In genomic region chr6:111995409-111995808, GRCh38 we compare ENCODE assay signal across 20 cellular contexts. TPM values are rescaled to one million over a fixed set of nuclear protein-coding genes. Genes with fewer than 3 reads are reported as not detected.
DNase-seq lines count a peak whose midpoint lies in the region; TF ChIP-seq lines count a peak whose summit lies in the region.
"Had no signal": no experiment of that assay in that cellular context is flagged by ENCODE, and none has a peak within 500 bp of the region (broad histone marks: within the 10 kb centered on the region; RNA-seq: fewer than 3 reads in every experiment).

No MANE protein-coding gene starts in this region.

- H3K4me1 Mint-ChIP-seq in activated naive CD8-positive, alpha-beta T cell (ENCODE audit: low read depth) = peaks cover 65% of the 10 kb centered on the region
- peaks cover 59% of the 10 kb centered on the region for H3K4me1 Mint-ChIP-seq in activated naive CD8-positive, alpha-beta T cell treated with anti-CD3 and anti-CD28 coated beads for 36 hours
- H3K4me1 Mint-ChIP-seq in activated T-cell treated with anti-CD3 and anti-CD28 coated beads, Interleukin-2, amount 50 U/mL, for 24 hours (ENCODE audit: low read depth) = peaks cover 70% of the 10 kb centered on the region

- no peak overlapping the region for H3K4me3 ChIP-seq in epithelial cell of esophagus (ENCODE audit: low read length)
- H3K4me3 ChIP-seq: lung, ovary, sigmoid colon had no signal

- no peaks in the 10 kb centered on the region for H3K9me3 Mint-ChIP-seq in activated naive CD8-positive, alpha-beta T cell (ENCODE audit: low read depth)
- H3K9me3 Mint-ChIP-seq in activated naive CD8-positive, alpha-beta T cell treated with anti-CD3 and anti-CD28 coated beads for 36 hours = no peaks in the 10 kb centered on the region
- no peaks in the 10 kb centered on the region for H3K9me3 Mint-ChIP-seq in activated T-cell treated with anti-CD3 and anti-CD28 coated beads, Interleukin-2, amount 50 U/mL, for 24 hours
- H3K9me3 Mint-ChIP-seq: activated CD4-positive, alpha-beta memory T cell treated with anti-CD3 and anti-CD28 coated beads, Interleukin-2, amount 10 ng/mL, durations not matched to agents 7 days and 5 days; activated T-helper 1 cell treated with anti-CD3 and anti-CD28 coated beads, Interleukin-12 subunit alpha, Interleukin-12 subunit beta, Interleukin-2, Interleukin-4 antibody, amounts not matched to agents 30 ng/mL and 10 ng/mL and 1 ng/mL, durations not matched to agents 14 hours and 24 hours and 36 hours had no signal

- H3K36me3 Mint-ChIP-seq in activated naive CD8-positive, alpha-beta T cell = no peaks in the 10 kb centered on the region
- H3K36me3 Mint-ChIP-seq in activated naive CD8-positive, alpha-beta T cell treated with anti-CD3 and anti-CD28 coated beads for 36 hours = no peaks in the 10 kb centered on the region
- H3K36me3 Mint-ChIP-seq in activated T-cell treated with anti-CD3 and anti-CD28 coated beads, Interleukin-2, amount 50 U/mL, for 24 hours (ENCODE audit: low read depth) = no peaks in the 10 kb centered on the region

- no peak for DNase-seq in activated naive CD8-positive, alpha-beta T cell treated with anti-CD3 and anti-CD28 coated beads for 36 hours
- DNase-seq in NCI-H524 (lab: John Stamatoyannopoulos, UW) (peak; percentile 40 to 65), epithelial cell of esophagus (ENCODE audit: low read depth) (peak; percentile 53), pons (ENCODE audit: low spot score) (no peak), RPMI8226 (no peak)
- no peak for DNase-seq in activated T-cell treated with anti-CD3 and anti-CD28 coated beads, Interleukin-2, amount 50 U/mL, for 24 hours
- DNase-seq: activated CD4-positive, alpha-beta memory T cell treated with anti-CD3 and anti-CD28 coated beads, Interleukin-2, amount 10 ng/mL, durations not matched to agents 7 days and 5 days; central memory CD4-positive, alpha-beta T cell; COR-L47; GDM1; NCI-H1417 treated with DMSO at 0.1 percent for 48 hours; ovary; sigmoid colon; stimulated activated CD4-positive, alpha-beta T cell treated with anti-CD3 and anti-CD28 coated beads, Interleukin-1b, Interleukin-23, amount 100 ng/mL, for 48 hours had no signal

- TF ChIP-seq CTCF in epithelial cell of esophagus (IDR thresholded peaks at IDR 0.05; ENCODE audit: insufficient read depth, low read depth, low read length, missing control alignments) = no peak

- H3K4me3 Mint-ChIP-seq in activated naive CD8-positive, alpha-beta T cell = no peak overlapping the region
- no peak overlapping the region for H3K4me3 Mint-ChIP-seq in activated naive CD8-positive, alpha-beta T cell treated with anti-CD3 and anti-CD28 coated beads for 36 hours
- no peak overlapping the region for H3K4me3 Mint-ChIP-seq in activated T-cell treated with anti-CD3 and anti-CD28 coated beads, Interleukin-2, amount 50 U/mL, for 24 hours
- H3K4me3 Mint-ChIP-seq: activated CD4-positive, alpha-beta memory T cell treated with anti-CD3 and anti-CD28 coated beads, Interleukin-2, amount 10 ng/mL, durations not matched to agents 7 days and 5 days; activated T-helper 1 cell treated with anti-CD3 and anti-CD28 coated beads, Interleukin-12 subunit alpha, Interleukin-12 subunit beta, Interleukin-2, Interleukin-4 antibody, amounts not matched to agents 30 ng/mL and 10 ng/mL and 1 ng/mL, durations not matched to agents 14 hours and 24 hours and 36 hours had no signal

- H3K27me3 Mint-ChIP-seq in activated naive CD8-positive, alpha-beta T cell = no peaks in the 10 kb centered on the region
- no peaks in the 10 kb centered on the region for H3K27me3 Mint-ChIP-seq in activated naive CD8-positive, alpha-beta T cell treated with anti-CD3 and anti-CD28 coated beads for 36 hours
- no peaks in the 10 kb centered on the region for H3K27me3 Mint-ChIP-seq in activated T-cell treated with anti-CD3 and anti-CD28 coated beads, Interleukin-2, amount 50 U/mL, for 24 hours
- H3K27me3 Mint-ChIP-seq: activated CD4-positive, alpha-beta memory T cell treated with anti-CD3 and anti-CD28 coated beads, Interleukin-2, amount 10 ng/mL, durations not matched to agents 7 days and 5 days had no signal

- H3K27ac Mint-ChIP-seq in activated naive CD8-positive, alpha-beta T cell = peak overlapping the region; percentile 66
- no peak overlapping the region for H3K27ac Mint-ChIP-seq in activated naive CD8-positive, alpha-beta T cell treated with anti-CD3 and anti-CD28 coated beads for 36 hours
- H3K27ac Mint-ChIP-seq in activated T-cell treated with anti-CD3 and anti-CD28 coated beads, Interleukin-2, amount 50 U/mL, for 24 hours = no peak overlapping the region
- H3K27ac Mint-ChIP-seq: activated CD4-positive, alpha-beta memory T cell treated with anti-CD3 and anti-CD28 coated beads, Interleukin-2, amount 10 ng/mL, durations not matched to agents 7 days and 5 days had no signal

RNA-seq across cellular contexts. Expression of gene CCN6, which starts 58.5 kb away (rescaled TPM):
- under 1 TPM; 0.19 to 0.30 TPM for total RNA-seq in activated naive CD8-positive, alpha-beta T cell treated with anti-CD3 and anti-CD28 coated beads for 36 hours
- total RNA-seq: activated CD4-positive, alpha-beta memory T cell treated with anti-CD3 and anti-CD28 coated beads, Interleukin-2, amount 10 ng/mL, durations not matched to agents 7 days and 5 days; activated T-helper 1 cell treated with anti-CD3 and anti-CD28 coated beads, Interleukin-12 subunit alpha, Interleukin-12 subunit beta, Interleukin-2, Interleukin-4 antibody, amounts not matched to agents 30 ng/mL and 10 ng/mL and 1 ng/mL, durations not matched to agents 14 hours and 24 hours and 36 hours; lung; Right ventricle myocardium inferior; sigmoid colon; T-helper 1 cell treated with Interleukin-12 subunit alpha and Interleukin-12 subunit beta and Interleukin-4 antibody, amounts not matched to agents 30 ng/mL and 1 ng/mL, for 36 hours; ureter had no signal

Comparison
In these comparisons a context has a peak if more than half of its experiments do, and no peak if none do; other contexts are left out.
1. DNase-seq: peak in NCI-H524 (2 of 2) and epithelial cell of esophagus (single experiment); none in activated naive CD8-positive, alpha-beta T cell treated with anti-CD3 and anti-CD28 coated beads for 36 hours (single experiment), activated T-cell treated with anti-CD3 and anti-CD28 coated beads, Interleukin-2, amount 50 U/mL, for 24 hours (single experiment), pons (single experiment) and RPMI8226 (single experiment).